ENCODE assay signal across 8 cellular contexts in the genomic region with DNA sequence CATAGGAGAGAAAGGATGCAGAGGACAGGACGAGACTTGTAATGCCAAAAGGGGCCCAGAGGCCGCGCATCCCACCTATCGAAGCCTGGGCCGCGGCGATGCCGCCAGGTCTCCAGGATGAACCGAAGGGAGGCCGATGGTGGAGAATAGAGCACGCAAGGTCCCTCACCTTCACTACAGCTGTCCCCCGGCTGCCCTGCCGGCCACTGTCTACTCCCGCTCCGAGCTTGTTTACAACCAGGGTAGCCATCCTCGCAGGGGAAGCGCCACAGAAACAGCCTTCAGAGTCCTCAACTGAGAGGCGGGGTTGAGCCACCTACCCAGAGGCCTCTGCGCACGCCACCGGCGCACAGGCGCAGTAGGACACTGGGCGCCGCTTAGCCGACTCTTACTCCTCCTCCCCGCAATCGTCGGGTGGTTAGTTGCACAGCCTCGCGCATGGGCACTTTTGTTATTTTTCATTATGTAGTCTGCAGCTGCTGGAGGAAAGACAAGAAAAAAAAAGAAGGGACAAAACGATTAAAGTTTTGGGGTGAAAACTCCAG. TPM values are rescaled to one million over a fixed set of nuclear protein-coding genes. Genes with fewer than 3 reads are reported as not detected.
A peak's percentile ranks its signal among the peaks of the same experiment; 100 is the strongest.
DNase-seq lines count a peak whose midpoint lies in the region; ATAC-seq and TF ChIP-seq lines count a peak whose summit lies in the region.

Gene TRIM23, minus strand, starts transcription at position 309 of the 545 bp plus-strand sequence. Its CDS starts 59 bp downstream, at position 250.

- H2AK5ac ChIP-seq in mesendoderm (ENCODE audit: low read length): no peak within 1 kb of the TSS

- peak within 1 kb of the TSS; percentile 93 to 97 for H3K4me3 Mint-ChIP-seq in effector memory CD8-positive, alpha-beta T cell

- ATAC-seq in effector memory CD8-positive, alpha-beta T cell (replicated peaks): peak; percentile 90

- H2BK120ac ChIP-seq in mesendoderm (ENCODE audit: low read depth, low read length): no peak within 1 kb of the TSS

- H3K4me2 ChIP-seq in mesendoderm (ENCODE audit: low read length): peak within 1 kb of the TSS; percentile 54

- H3K36me3 ChIP-seq in mesendoderm (ENCODE audit: control insufficient read depth, insufficient read depth, low read length): no peaks in the 10 kb centered on the region

- no peak for TF ChIP-seq CTCF in GM20000 (IDR thresholded peaks at IDR 0.05; ENCODE audit: extremely low read depth, missing control alignments)

- H3K27ac ChIP-seq in mesendoderm (ENCODE audit: low read depth, low read length): peak within 1 kb of the TSS; percentile 43

- H3K9me3 Mint-ChIP-seq in effector memory CD8-positive, alpha-beta T cell: no peaks in the 10 kb centered on the region

- H3K4me1 Mint-ChIP-seq in effector memory CD8-positive, alpha-beta T cell (ENCODE audit: low read depth in 2 of 2): peaks cover 21 to 33% of the 10 kb centered on the region in 2 donors

- peaks cover 42% of the 10 kb centered on the region for H3K36me3 Mint-ChIP-seq in effector memory CD8-positive, alpha-beta T cell (ENCODE audit: insufficient read depth)

- no peaks in the 10 kb centered on the region for H3K27me3 Mint-ChIP-seq in effector memory CD8-positive, alpha-beta T cell

- no peak within 1 kb of the TSS for H4K5ac ChIP-seq in mesendoderm (ENCODE audit: low read length)

- H2BK5ac ChIP-seq in mesendoderm (ENCODE audit: low read length): no peak within 1 kb of the TSS

- H3K56ac ChIP-seq in mesendoderm (ENCODE audit: low read length): peak within 1 kb of the TSS; percentile 92

- no CpG with 5 or more reads among the region's 32 CpGs for WGBS in mesendoderm (ENCODE audit: extremely low coverage, insufficient coverage, low lambda C conversion rate)

- H3K9ac ChIP-seq in mesendoderm (ENCODE audit: low read length): peak within 1 kb of the TSS; percentile 81

- peaks cover 11% of the 10 kb centered on the region for H3K79me2 ChIP-seq in mesendoderm (ENCODE audit: control insufficient read depth, insufficient read depth, low read length)

- peak within 1 kb of the TSS; percentile 93 for H3K4me3 ChIP-seq in mesendoderm (ENCODE audit: low read length)

- no peak within 1 kb of the TSS for H3K23ac ChIP-seq in mesendoderm (ENCODE audit: low read length)

- H4K8ac ChIP-seq in mesendoderm (ENCODE audit: low read depth, low read length): peak within 1 kb of the TSS; percentile 99

- no peak within 1 kb of the TSS for H3K4ac ChIP-seq in mesendoderm (ENCODE audit: low read depth, low read length)

- peaks cover 4% of the 10 kb centered on the region for H3K4me1 ChIP-seq in mesendoderm (ENCODE audit: control insufficient read depth, low read depth, low read length)

- H3K27ac Mint-ChIP-seq in effector memory CD8-positive, alpha-beta T cell: peak within 1 kb of the TSS; percentile 95 to 96

- H3K27me3 ChIP-seq in mesendoderm (ENCODE audit: insufficient read depth, low read length, poor library complexity): no peaks in the 10 kb centered on the region

- no peak within 1 kb of the TSS for H2BK15ac ChIP-seq in mesendoderm (replicated peaks; ENCODE audit: low read depth)

- DNase-seq in COLO668 (lab: John Stamatoyannopoulos, UW; ENCODE audit: unreplicated experiment) (peak; percentile 85), GM20000 (ENCODE audit: low spot score) (peak; percentile 83), HS-5 (ENCODE audit: low read depth) (peak; percentile 25), NK-92 (lab: John Stamatoyannopoulos, UW; ENCODE audit: unreplicated experiment) (peak; percentile 68), mesendoderm (peak; percentile 96)
- DNase-seq in activated CD8-positive, alpha-beta memory T cell treated with anti-CD3 and anti-CD28 coated beads for 1 hour (ENCODE audit: extremely low read depth in 1 of 2, low read depth in 1 of 2): peak; percentile 79 to 82
- DNase-seq in effector memory CD8-positive, alpha-beta T cell: peak; percentile 89
- peak; percentile 88 for DNase-seq in stimulated activated CD8-positive, alpha-beta memory T cell treated with anti-CD3 and anti-CD28 coated beads, Interleukin-12 subunit alpha, Interleukin-12 subunit beta, amount 100 ng/mL, for 4 hours (ENCODE audit: low read depth)

- no peak within 1 kb of the TSS for H3K18ac ChIP-seq in mesendoderm (ENCODE audit: low read length)

- peaks cover 6% of the 10 kb centered on the region for H3K79me1 ChIP-seq in mesendoderm (ENCODE audit: low read length)

RNA-seq across cellular contexts. Expression of gene TRIM23, which starts in this region (rescaled TPM):
- polyA plus RNA-seq in mesendoderm (2013, experiment 1 of 2): 5.4 TPM
- 5.0 TPM for polyA plus RNA-seq in mesendoderm (2013, experiment 2 of 2)

Comparison
In these comparisons a context has a peak if more than half of its experiments do, and no peak if none do; other contexts are left out.
1. Peak in every context shown above with its lines: DNase-seq, ATAC-seq, H3K4me3 ChIP-seq and H3K27ac ChIP-seq.
2. DNase-seq: peak in every context shown above with its lines; median percentile 96 in mesendoderm; 89 in effector memory CD8-positive, alpha-beta T cell; 88 in stimulated activated CD8-positive, alpha-beta memory T cell treated with anti-CD3 and anti-CD28 coated beads, Interleukin-12 subunit alpha, Interleukin-12 subunit beta, amount 100 ng/mL, for 4 hours; 85 in COLO668; 83 in GM20000; 80 in activated CD8-positive, alpha-beta memory T cell treated with anti-CD3 and anti-CD28 coated beads for 1 hour; 68 in NK-92; 25 in HS-5.